In genomic region chr14:51205486-51205885, GRCh38 we compare ENCODE assay signal across 15 cellular contexts.
"Had no signal": no experiment of that assay in that cellular context is flagged by ENCODE, and none has a peak within 500 bp of the region (broad histone marks: within the 10 kb centered on the region; RNA-seq: fewer than 3 reads in every experiment).

No MANE protein-coding gene starts in this region.

- H3K9me3 ChIP-seq: esophagus muscularis mucosa, right atrium auricular region, stomach, thoracic aorta, upper lobe of right lung had no signal

- H3K4me1 ChIP-seq: esophagus muscularis mucosa, right atrium auricular region, stomach, upper lobe of right lung had no signal

- DNase-seq: activated CD4-positive, alpha-beta memory T cell treated with anti-CD3 and anti-CD28 coated beads for 36 hours; activated CD4-positive, alpha-beta T cell treated with anti-CD3 and anti-CD28 coated beads for 36 hours; activated naive CD4-positive, alpha-beta T cell treated with anti-CD3 and anti-CD28 coated beads, Interleukin-2, amount 50 U/mL, for 16 hours; activated T-cell treated with anti-CD3 and anti-CD28 coated beads, Interleukin-2, amount 50 U/mL, for 24 hours; kidney glomerular epithelial cell; left ventricle myocardium superior; occipital lobe; stomach; T-helper 2 cell; upper lobe of right lung had no signal

- H3K4me3 ChIP-seq: cardiac muscle cell, esophagus muscularis mucosa, right atrium auricular region, smooth muscle cell, stomach, thoracic aorta, upper lobe of right lung had no signal

- ATAC-seq: activated CD4-positive, alpha-beta T cell treated with anti-CD3 and anti-CD28 coated beads for 36 hours; left ventricle myocardium superior; upper lobe of right lung had no signal

- H3K36me3 ChIP-seq: cardiac muscle cell, esophagus muscularis mucosa, right atrium auricular region, stomach, thoracic aorta, upper lobe of right lung had no signal

- H3K27me3 ChIP-seq: cardiac muscle cell, right atrium auricular region had no signal

- H3K27ac ChIP-seq: cardiac muscle cell, esophagus muscularis mucosa, right atrium auricular region, stomach, thoracic aorta, upper lobe of right lung had no signal
